14 cellular contexts compared by ENCODE assay signal in the genomic region with DNA sequence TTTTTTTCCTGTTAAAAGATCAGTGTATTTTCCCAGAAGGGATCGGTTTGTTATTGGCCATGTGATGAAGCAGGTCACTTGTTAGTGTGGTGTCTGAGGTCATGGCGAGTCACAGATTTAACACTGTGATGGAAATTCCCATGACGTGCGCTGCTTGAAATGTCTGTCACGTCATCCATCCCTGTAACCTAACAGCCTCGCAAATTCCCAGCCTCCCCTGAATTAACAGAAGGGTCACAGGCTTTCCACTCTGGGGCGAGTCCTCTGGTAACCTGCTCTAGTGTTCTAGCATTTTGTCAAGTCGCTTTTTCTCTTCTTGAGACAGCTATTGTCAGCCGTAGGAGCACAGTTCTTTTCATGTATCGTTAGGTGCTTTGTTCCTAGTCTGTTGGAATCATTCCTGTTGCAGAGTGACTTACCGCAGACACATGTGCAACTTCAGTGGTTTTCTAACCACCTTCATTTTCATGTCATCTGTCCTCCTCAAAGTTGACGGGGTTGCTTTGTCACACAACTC.
DNase-seq lines count a peak whose midpoint lies in the region; ATAC-seq and TF ChIP-seq lines count a peak whose summit lies in the region.
"Had no signal": no experiment of that assay in that cellular context is flagged by ENCODE, and none has a peak within 500 bp of the region (broad histone marks: within the 10 kb centered on the region; RNA-seq: fewer than 3 reads in every experiment).

No MANE protein-coding gene starts in this region.

- POLR2A ChIA-PET in AG04450 (lab: Yijun Ruan, JAX), result no interaction called here

- H3K4me1 Mint-ChIP-seq in activated naive CD8-positive, alpha-beta T cell (ENCODE audit: low read depth), result peaks cover 18% of the 10 kb centered on the region
- H3K4me1 Mint-ChIP-seq: memory B cell had no signal

- ATAC-seq in GM18858 (IDR thresholded peaks at IDR 0.05; ENCODE audit: unreplicated experiment) (no peak), GM19397 (IDR thresholded peaks at IDR 0.05; ENCODE audit: unreplicated experiment) (no peak)

- H3K9me3 ChIP-seq in AG04450 (ENCODE audit: control insufficient read depth, insufficient read depth, low read length), result peaks cover 9% of the 10 kb centered on the region

- H3K4me3 Mint-ChIP-seq in activated naive CD8-positive, alpha-beta T cell, result no peak overlapping the region
- H3K4me3 Mint-ChIP-seq: central memory CD8-positive, alpha-beta T cell; memory B cell had no signal

- peak overlapping the region; percentile 72 for H3K27ac Mint-ChIP-seq in activated naive CD8-positive, alpha-beta T cell
- H3K27ac Mint-ChIP-seq: memory B cell had no signal

- DNase-seq in AG04450 (ENCODE audit: low read depth, low spot score) (peak; percentile 58), NCI-H460 (ENCODE audit: extremely low read depth, low read depth) (peak; percentile 49), myocyte (ENCODE audit: low read depth) (peak; percentile 27), NCI-H1105 treated with DMSO at 0.1 percent for 48 hours (lab: John Stamatoyannopoulos, UW) (no peak)
- no peak for DNase-seq in effector CD4-positive, alpha-beta T cell
- DNase-seq: NCI-H187, OCI-M1, retina had no signal

- CTCF ChIA-PET in AG04450 (lab: Charles Lee), result interaction anchor here (1.1 to 3.7 kb wide), 3 partner anchors 136 to 245 kb away, joined by 3 to 23 read pairs (median 4); no protein-coding TSS in a partner anchor

- peaks cover 33% of the 10 kb centered on the region for H3K36me3 Mint-ChIP-seq in activated naive CD8-positive, alpha-beta T cell

- H3K27me3 ChIP-seq in AG04450 (ENCODE audit: control insufficient read depth, insufficient read depth, low read length), result no peaks in the 10 kb centered on the region
- H3K27me3 ChIP-seq: BLaER1 treated with 17β-estradiol and CSF1 and Interleukin-3, amounts not matched to agents 10 nM and 100 nM had no signal

- H3K9me3 Mint-ChIP-seq in activated naive CD8-positive, alpha-beta T cell (ENCODE audit: low read depth), result peaks cover 13% of the 10 kb centered on the region

- TF ChIP-seq CTCF in AG04450 (IDR thresholded peaks at IDR 0.05; ENCODE audit: low read depth, low read length), result no peak

- H3K27me3 Mint-ChIP-seq in activated naive CD8-positive, alpha-beta T cell, result no peaks in the 10 kb centered on the region
- H3K27me3 Mint-ChIP-seq: central memory CD8-positive, alpha-beta T cell; memory B cell had no signal

- no peak overlapping the region for H3K4me3 ChIP-seq in AG04450 (ENCODE audit: low read depth, low read length)
- H3K4me3 ChIP-seq: BLaER1 treated with 17β-estradiol and CSF1 and Interleukin-3, amounts not matched to agents 10 nM and 100 nM had no signal

- no peak overlapping the region for H3K27ac ChIP-seq in AG04450 (ENCODE audit: low read depth, low read length)
- H3K27ac ChIP-seq: BLaER1 treated with 17β-estradiol and CSF1 and Interleukin-3, amounts not matched to agents 10 nM and 100 nM had no signal

Comparison
In these comparisons a context has a peak if more than half of its experiments do, and no peak if none do; other contexts are left out.
1. DNase-seq: peak in AG04450 (single experiment), NCI-H460 (single experiment) and myocyte (single experiment); none in NCI-H1105 treated with DMSO at 0.1 percent for 48 hours (single experiment) and effector CD4-positive, alpha-beta T cell (single experiment).